ENCODE assay signal across 9 cellular contexts in genomic region chr1:1171551-1172340, GRCh38. TPM values are rescaled to one million over a fixed set of nuclear protein-coding genes. Genes with fewer than 3 reads are reported as not detected.
DNase-seq lines count a peak whose midpoint lies in the region; ATAC-seq, FAIRE-seq and TF ChIP-seq lines count a peak whose summit lies in the region.
"Had no signal": no experiment of that assay in that cellular context is flagged by ENCODE, and none has a peak within 500 bp of the region (broad histone marks: within the 10 kb centered on the region; RNA-seq: fewer than 3 reads in every experiment).

No MANE protein-coding gene starts in this region.

- TF ChIP-seq EP300 in GM12878 (IDR thresholded peaks at IDR 0.05; ENCODE audit: borderline replicate concordance in 1 of 2, control insufficient read depth in 1 of 2, low read depth in 2 of 2, low read length in 2 of 2): no peak

- POLR2A ChIA-PET in GM12878 (lab: Charles Lee): interaction anchor here (0.6 to 2.2 kb wide), 7 partner anchors 14 to 60 kb away, joined by 3 to 7 read pairs (median 4); partner anchors contain the start of genes B3GALT6, SDF4 and TNFRSF4

- H4K20me1 ChIP-seq in GM12878 (ENCODE audit: control insufficient read depth, insufficient read depth): no peaks in the 10 kb centered on the region

- peaks cover 0 to 3% of the 10 kb centered on the region in 2 experiments; a peak in 3 of 4 replicates for H3K27me3 ChIP-seq in GM12878 (replicated peaks in 1 of 2; ENCODE audit: control insufficient read depth in 2 of 2, insufficient read depth in 2 of 2, low read length in 1 of 2)

- H3K36me3 Mint-ChIP-seq in natural killer cell: no peaks in the 10 kb centered on the region
- H3K36me3 Mint-ChIP-seq in progenitor cell of endocrine pancreas (ENCODE audit: insufficient read depth): peaks cover 2% of the 10 kb centered on the region

- H3K27ac Mint-ChIP-seq in natural killer cell (peak overlapping the region in 1 of 2 donors; percentile 74), progenitor cell of endocrine pancreas (no peak overlapping the region)

- ATAC-seq in GM12878 (peak; percentile 81), natural killer cell (peak in 2 of 3 donors; percentile 50 to 60), GM19395 (IDR thresholded peaks at IDR 0.05; ENCODE audit: unreplicated experiment) (no peak)

- no peaks in the 10 kb centered on the region for H3K9me3 Mint-ChIP-seq in natural killer cell
- H3K9me3 Mint-ChIP-seq in progenitor cell of endocrine pancreas (ENCODE audit: low read depth): no peaks in the 10 kb centered on the region

- H3K27me3 Mint-ChIP-seq in natural killer cell (ENCODE audit: low read depth in 2 of 2) (peaks cover 0 to 18% of the 10 kb centered on the region in 2 donors), progenitor cell of endocrine pancreas (peaks cover under 1% of the 10 kb centered on the region)

- CTCF ChIA-PET in GM12878 (lab: Yijun Ruan, JAX): interaction anchor here (0.6 to 1.5 kb wide), 8 partner anchors 13 to 129 kb away, joined by 3 to 4 read pairs (median 4); no protein-coding TSS in a partner anchor

- no peak for TF ChIP-seq POLR2A in GM12878 (IDR thresholded peaks at IDR 0.05; ENCODE audit: low read depth, low read length)

- no peak for TF ChIP-seq CTCF in GM10266 (IDR thresholded peaks at IDR 0.05; ENCODE audit: control insufficient read depth, insufficient read depth, low read depth, missing control alignments)
- no peak for TF ChIP-seq CTCF in GM12878 (IDR thresholded peaks at IDR 0.05 in 2 of 3, conservative IDR thresholded peaks at IDR 0.05 in 1 of 3; ENCODE audit: control insufficient read depth in 2 of 3, extremely low read depth in 1 of 3, insufficient read depth in 1 of 3, low read depth in 3 of 3, low read length in 3 of 3)
- no peak for TF ChIP-seq CTCF in natural killer cell (IDR thresholded peaks at IDR 0.05)
- TF ChIP-seq CTCF in progenitor cell of endocrine pancreas (IDR thresholded peaks at IDR 0.05; ENCODE audit: unreplicated experiment): no peak

- H2AFZ ChIP-seq in GM12878 (ENCODE audit: control insufficient read depth, low read depth, low read length): no peak overlapping the region

- no peaks in the 10 kb centered on the region; the same call in 2 of the 3 replicates for H3K9me3 ChIP-seq in GM12878 (replicated peaks; ENCODE audit: control insufficient read depth, insufficient read depth, low read length)

- RAD21 ChIA-PET in GM12878 (lab: Charles Lee; ENCODE audit: unreplicated experiment): interaction anchor here (0.6 to 2.2 kb wide), 10 partner anchors 14 to 108 kb away, joined by 3 to 8 read pairs (median 4); no protein-coding TSS in a partner anchor

- in situ Hi-C loops in GM12878 (cut with MboI): no loop called here

- H3K4me2 ChIP-seq in GM12878 (ENCODE audit: control insufficient read depth, insufficient read depth): peak overlapping the region; percentile 50; the same call in 1 of the 2 replicates

- WGBS in GM12878 (ENCODE audit: insufficient coverage, insufficient replicate concordance, low lambda C conversion rate, missing lambda C conversion rate): 2% methylated on average over 32 of the region's 33 CpGs

- no peak for TF ChIP-seq RAD21 in GM12878 (IDR thresholded peaks at IDR 0.05; ENCODE audit: insufficient read depth, low read depth, low read length)

- H3K4me3 Mint-ChIP-seq in natural killer cell: peak overlapping the region; percentile 45
- no peak overlapping the region for H3K4me3 Mint-ChIP-seq in progenitor cell of endocrine pancreas (ENCODE audit: low read depth)

- no peaks in the 10 kb centered on the region for H3K79me2 ChIP-seq in GM12878 (ENCODE audit: control insufficient read depth, insufficient read depth, low read length)

- FAIRE-seq in GM12878 (lab: Jason Lieb, UNC): no peak

- BruUV-seq in GM12878 (replicated peaks; lab: Mats Ljungman, UMichigan): no TSS peak

- peak; percentile 74 for DNase-seq in GM10266 (ENCODE audit: extremely low spot score)
- DNase-seq in NAMALWA (ENCODE audit: low spot score): peak; percentile 65
- no peak for DNase-seq in GM12878 (ENCODE audit: low read depth, low spot score)
- peak; percentile 24 for DNase-seq in natural killer cell
- DNase-seq in progenitor cell of endocrine pancreas (ENCODE audit: low spot score, unreplicated experiment): no peak
- no peak for DNase-seq in NCI-H526 treated with DMSO at 0.1 percent for 48 hours (lab: John Stamatoyannopoulos, UW)
- DNase-seq in NCI-H2196 (lab: John Stamatoyannopoulos, UW; ENCODE audit: unreplicated experiment): no peak

- H3K36me3 ChIP-seq in GM12878 (ENCODE audit: control insufficient read depth in 2 of 2, insufficient read depth in 2 of 2, low read length in 1 of 2): no peaks in the 10 kb centered on the region

- intact Hi-C loops in GM12878 (cut with micrococcal nuclease; ENCODE audit: unreplicated experiment) (no loop called here), natural killer cell (cut with micrococcal nuclease) (loop anchor here (5.0 kb wide), 1 partner anchor 36 kb away; the partner anchor contains the start of gene TNFRSF18)

- SMC1A ChIA-PET in GM12878 (lab: Charles Lee; ENCODE audit: uncharacterized antibody, unreplicated experiment): interaction anchor here (0.6 to 1.0 kb wide), 4 partner anchors 24 to 195 kb away, joined by 3 to 4 read pairs (median 4); no protein-coding TSS in a partner anchor

- no peak overlapping the region for H3K4me3 ChIP-seq in GM12878

- no peak overlapping the region for H3K27ac ChIP-seq in GM12878 (ENCODE audit: control insufficient read depth, insufficient read depth)

- H3K4me1 ChIP-seq in GM12878 (ENCODE audit: control insufficient read depth, insufficient read depth, low read length): peaks cover 24% of the 10 kb centered on the region

- H3K4me1 Mint-ChIP-seq in natural killer cell (peaks cover 4 to 8% of the 10 kb centered on the region in 2 donors), progenitor cell of endocrine pancreas (ENCODE audit: low read depth) (peaks cover 6% of the 10 kb centered on the region)

- H3K9ac ChIP-seq in GM12878 (ENCODE audit: control insufficient read depth, insufficient read depth, low read length): no peak overlapping the region

RNA-seq across cellular contexts. Expression of gene TTLL10, which starts 1.9 kb away (rescaled TPM):
- not detected in 2 replicates for total RNA-seq in GM12878 (2013; cell fraction: nucleolus; rRNA removed)
- total RNA-seq in GM12878 (2014; rRNA removed) (not detected in 2 replicates), GM12878 (2014; rRNA removed; fragmentation: Illumina TruSeq; extraction: Trizol) (not detected in 2 replicates), GM12878 (2021) (not detected in 2 replicates), natural killer cell (1 to 10 TPM in 2 of 3 donors, under 1 TPM in 1; 0.23 to 1.7 (median 1.7) TPM), progenitor cell of endocrine pancreas (5.0 and 5.5 TPM in 2 replicates)
- polyA plus RNA-seq in GM12878 (2011; ENCODE audit: low read depth): not detected
- polyA plus RNA-seq in GM12878 (2011; rRNA removed) (not detected in 2 replicates), GM12878 (2014; fragmentation: Illumina TruSeq; extraction: Trizol) (not detected in 2 replicates), GM12878 (2014; fragmentation: Nextera tagmentation; extraction: Ambion mirVana) (not detected), GM12878 (2014; rRNA removed) (not detected in 2 replicates), GM12878 (2016; fragmentation: Nextera tagmentation; extraction: Ambion mirVana) (not detected)
- not detected in 2 replicates for polyA plus RNA-seq in GM12878 (2011; cell fraction: cytosol; rRNA removed)
- not detected in 2 replicates for polyA plus RNA-seq in GM12878 (2011; cell fraction: nucleus; rRNA removed)
- polyA plus RNA-seq in GM12878 (2012): not detected in 2 replicates
- polyA minus RNA-seq in GM12878 (2011; rRNA and poly(A)+ RNA removed): not detected in 2 replicates
- polyA minus RNA-seq in GM12878 (2011; cell fraction: cytosol; rRNA and poly(A)+ RNA removed): not detected in 2 replicates
- polyA minus RNA-seq in GM12878 (2011; cell fraction: nucleus; rRNA and poly(A)+ RNA removed): not detected in 2 replicates
- total RNA-seq: G401 had no signal

RNA-seq across cellular contexts. Expression of gene TNFRSF18, which starts 34.6 kb away (rescaled TPM):
- total RNA-seq in GM12878 (2013; cell fraction: nucleolus; rRNA removed): 10.6 and 12.0 TPM in 2 replicates
- 4.6 and 4.8 TPM in 2 replicates for total RNA-seq in GM12878 (2014; rRNA removed)
- 0.37 and 0.72 TPM in 2 replicates for total RNA-seq in GM12878 (2014; rRNA removed; fragmentation: Illumina TruSeq; extraction: Trizol)
- 6.1 and 6.3 TPM in 2 replicates for total RNA-seq in GM12878 (2021)
- polyA plus RNA-seq in GM12878 (2011; ENCODE audit: low read depth): 1.9 TPM
- 2.0 and 4.5 TPM in 2 replicates for polyA plus RNA-seq in GM12878 (2011; rRNA removed)
- polyA plus RNA-seq in GM12878 (2011; cell fraction: cytosol; rRNA removed): 8.1 and 12.6 TPM in 2 replicates
- polyA plus RNA-seq in GM12878 (2011; cell fraction: nucleus; rRNA removed): 21.6 and 27.6 TPM in 2 replicates
- 5.4 and 5.5 TPM in 2 replicates for polyA plus RNA-seq in GM12878 (2012)
- polyA plus RNA-seq in GM12878 (2014; fragmentation: Illumina TruSeq; extraction: Trizol): 0.53 TPM in 1 of 2 replicates, not detected in the other
- under 1 TPM in 1 of 2 experiments, not detected in 1; 0.18 TPM for polyA plus RNA-seq in GM12878 (2014; fragmentation: Nextera tagmentation; extraction: Ambion mirVana)
- 7.0 and 7.5 TPM in 2 replicates for polyA plus RNA-seq in GM12878 (2014; rRNA removed)
- 1 to 10 TPM; 1.3 to 1.5 TPM for polyA plus RNA-seq in GM12878 (2016; fragmentation: Nextera tagmentation; extraction: Ambion mirVana)
- polyA minus RNA-seq in GM12878 (2011; rRNA and poly(A)+ RNA removed): 1.2 and 5.0 TPM in 2 replicates
- 1.4 and 4.8 TPM in 2 replicates for polyA minus RNA-seq in GM12878 (2011; cell fraction: cytosol; rRNA and poly(A)+ RNA removed)
- 1.7 and 2.2 TPM in 2 replicates for polyA minus RNA-seq in GM12878 (2011; cell fraction: nucleus; rRNA and poly(A)+ RNA removed)
- total RNA-seq in natural killer cell: 10 to 100 TPM; 40.3 to 81.9 (median 54.7) TPM
- 0.48 TPM in 1 of 2 replicates, not detected in the other for total RNA-seq in progenitor cell of endocrine pancreas
- total RNA-seq: G401 had no signal

RNA-seq across cellular contexts. Expression of gene TNFRSF4, which starts 42.2 kb away (rescaled TPM):
- total RNA-seq in GM12878 (2013; cell fraction: nucleolus; rRNA removed): 8.5 and 8.7 TPM in 2 replicates
- total RNA-seq in GM12878 (2014; rRNA removed): 6.2 and 6.9 TPM in 2 replicates
- 0.51 and 0.67 TPM in 2 replicates for total RNA-seq in GM12878 (2014; rRNA removed; fragmentation: Illumina TruSeq; extraction: Trizol)
- total RNA-seq in GM12878 (2021): 6.1 and 6.5 TPM in 2 replicates
- 0.39 TPM for polyA plus RNA-seq in GM12878 (2011; ENCODE audit: low read depth)
- 0.33 TPM in 1 of 2 replicates, not detected in the other for polyA plus RNA-seq in GM12878 (2011; rRNA removed)
- polyA plus RNA-seq in GM12878 (2011; cell fraction: cytosol; rRNA removed): 0.37 and 0.75 TPM in 2 replicates
- 1.3 and 1.6 TPM in 2 replicates for polyA plus RNA-seq in GM12878 (2011; cell fraction: nucleus; rRNA removed)
- polyA plus RNA-seq in GM12878 (2012): 3.1 and 3.3 TPM in 2 replicates
- 0.24 TPM in 1 of 2 replicates, not detected in the other for polyA plus RNA-seq in GM12878 (2014; fragmentation: Illumina TruSeq; extraction: Trizol)
- under 1 TPM in 1 of 2 experiments, not detected in 1; 0.05 TPM for polyA plus RNA-seq in GM12878 (2014; fragmentation: Nextera tagmentation; extraction: Ambion mirVana)
- 6.5 and 7.3 TPM in 2 replicates for polyA plus RNA-seq in GM12878 (2014; rRNA removed)
- polyA plus RNA-seq in GM12878 (2016; fragmentation: Nextera tagmentation; extraction: Ambion mirVana): 1 to 10 TPM; 2.5 to 2.8 TPM
- polyA minus RNA-seq in GM12878 (2011; rRNA and poly(A)+ RNA removed): not detected in 2 replicates
- not detected in 2 replicates for polyA minus RNA-seq in GM12878 (2011; cell fraction: cytosol; rRNA and poly(A)+ RNA removed)
- 0.24 and 0.67 TPM in 2 replicates for polyA minus RNA-seq in GM12878 (2011; cell fraction: nucleus; rRNA and poly(A)+ RNA removed)
- total RNA-seq in natural killer cell: 10 to 100 TPM; 14.3 to 26.5 (median 15.7) TPM
- total RNA-seq in progenitor cell of endocrine pancreas: 0.33 and 0.38 TPM in 2 replicates
- total RNA-seq: G401 had no signal

RNA-seq across cellular contexts. Expression of gene C1orf159, which starts 55.9 kb away (rescaled TPM):
- total RNA-seq in GM12878 (2013; cell fraction: nucleolus; rRNA removed): 49.9 and 52.4 TPM in 2 replicates
- total RNA-seq in GM12878 (2014; rRNA removed): 12.2 and 16.8 TPM in 2 replicates
- total RNA-seq in GM12878 (2014; rRNA removed; fragmentation: Illumina TruSeq; extraction: Trizol): 2.3 and 3.0 TPM in 2 replicates
- total RNA-seq in GM12878 (2021): 15.5 and 18.7 TPM in 2 replicates
- polyA plus RNA-seq in GM12878 (2011; ENCODE audit: low read depth): 3.3 TPM
- 1.9 and 5.1 TPM in 2 replicates for polyA plus RNA-seq in GM12878 (2011; rRNA removed)
- polyA plus RNA-seq in GM12878 (2011; cell fraction: cytosol; rRNA removed): 7.7 and 14.7 TPM in 2 replicates
- 75.7 and 94.5 TPM in 2 replicates for polyA plus RNA-seq in GM12878 (2011; cell fraction: nucleus; rRNA removed)
- polyA plus RNA-seq in GM12878 (2012): 8.7 and 10.2 TPM in 2 replicates
- polyA plus RNA-seq in GM12878 (2014; fragmentation: Illumina TruSeq; extraction: Trizol): 0.24 and 1.3 TPM in 2 replicates
- polyA plus RNA-seq in GM12878 (2014; fragmentation: Nextera tagmentation; extraction: Ambion mirVana): under 1 TPM; 0.11 to 0.44 TPM
- 23.4 TPM in 2 replicates for polyA plus RNA-seq in GM12878 (2014; rRNA removed)
- polyA plus RNA-seq in GM12878 (2016; fragmentation: Nextera tagmentation; extraction: Ambion mirVana): 10 to 100 TPM; 10.9 to 12.1 TPM
- polyA minus RNA-seq in GM12878 (2011; rRNA and poly(A)+ RNA removed): 2.0 and 6.2 TPM in 2 replicates
- polyA minus RNA-seq in GM12878 (2011; cell fraction: cytosol; rRNA and poly(A)+ RNA removed): 4.1 and 5.5 TPM in 2 replicates
- polyA minus RNA-seq in GM12878 (2011; cell fraction: nucleus; rRNA and poly(A)+ RNA removed): 12.5 and 19.2 TPM in 2 replicates
- 10 to 100 TPM; 19.6 to 25.1 (median 21.5) TPM for total RNA-seq in natural killer cell
- 21.3 and 23.2 TPM in 2 replicates for total RNA-seq in progenitor cell of endocrine pancreas

Comparison
In these comparisons a context has a peak if more than half of its experiments do, and no peak if none do; other contexts are left out.
1. DNase-seq: peak in GM10266 (single experiment), NAMALWA (single experiment) and natural killer cell (single experiment); none in GM12878 (single experiment), progenitor cell of endocrine pancreas (single experiment), NCI-H526 treated with DMSO at 0.1 percent for 48 hours (single experiment) and NCI-H2196 (single experiment).